ENCODE assay signal across 22 cellular contexts in genomic region chr16:81558077-81558443, GRCh38.
DNase-seq lines count a peak whose midpoint lies in the region; ATAC-seq, FAIRE-seq and TF ChIP-seq lines count a peak whose summit lies in the region.
"Had no signal": no experiment of that assay in that cellular context is flagged by ENCODE, and none has a peak within 500 bp of the region (broad histone marks: within the 10 kb centered on the region; RNA-seq: fewer than 3 reads in every experiment).

No MANE protein-coding gene starts in this region.

- H4K20me1 ChIP-seq in hepatocyte (ENCODE audit: insufficient read depth, poor library complexity, severe bottlenecking), result peaks cover 8% of the 10 kb centered on the region

- H3K4me2 ChIP-seq in A549 (peak overlapping the region; percentile 67), hepatocyte (peak overlapping the region; percentile 8)
- H3K4me2 ChIP-seq: SK-N-SH had no signal

- no peak overlapping the region for H2AFZ ChIP-seq in hepatocyte

- H3K36me3 ChIP-seq in hepatocyte (replicated peaks; ENCODE audit: insufficient read depth, low read depth) (no peaks in the 10 kb centered on the region), neutrophil (peaks cover 8% of the 10 kb centered on the region)
- H3K36me3 ChIP-seq: BE2C, thoracic aorta had no signal

- peak overlapping the region; percentile 65 to 79; a peak in 5 of 6 replicates for H3K27ac ChIP-seq in A549
- H3K27ac ChIP-seq in hepatocyte, result peak overlapping the region; percentile 80
- peak overlapping the region; percentile 58 for H3K27ac ChIP-seq in neutrophil
- H3K27ac ChIP-seq: thoracic aorta had no signal

- no peak for DNase-seq in A549 (ENCODE audit: low read depth in 1 of 2, low spot score in 1 of 2)
- peak; percentile 70 for DNase-seq in HuH-7 (ENCODE audit: low spot score)
- peak; percentile 38 for DNase-seq in hepatocyte (ENCODE audit: low spot score)
- DNase-seq in NCI-H748 (lab: John Stamatoyannopoulos, UW; ENCODE audit: unreplicated experiment), result no peak
- no peak for DNase-seq in pons (ENCODE audit: low spot score)
- no peak for DNase-seq in effector CD4-positive, alpha-beta T cell
- DNase-seq: activated effector memory CD4-positive, alpha-beta T cell treated with anti-CD3 and anti-CD28 coated beads, Interleukin-2, amount 50 U/mL, for 16 hours; BE2C; mesenchymal stem cell; MM.1S; RPMI8226; SK-N-SH; stimulated activated CD4-positive, alpha-beta T cell treated with anti-CD3 and anti-CD28 coated beads, Interleukin-2, amount 100 ng/mL, for 24 hours; T-helper 2 cell had no signal

- no peak for FAIRE-seq in A549 (lab: Jason Lieb, UNC)
- FAIRE-seq: H54 had no signal

- no peaks in the 10 kb centered on the region for H3K9me2 ChIP-seq in hepatocyte (replicated peaks; ENCODE audit: insufficient read depth)
- H3K9me2 ChIP-seq: SK-N-SH had no signal

- H3K4me3 ChIP-seq in A549, result no peak overlapping the region
- no peak overlapping the region for H3K4me3 ChIP-seq in hepatocyte
- H3K4me3 ChIP-seq in neutrophil (ENCODE audit: low read depth in 1 of 2, low read length in 1 of 2), result no peak overlapping the region
- H3K4me3 ChIP-seq: skin epidermis, thoracic aorta had no signal

- no peaks in the 10 kb centered on the region for H3K27me3 Mint-ChIP-seq in activated T-helper 17 cell treated with anti-CD3 and anti-CD28 coated beads, Interleukin-2, amount 50 U/mL, for 72 hours
- H3K27me3 Mint-ChIP-seq: stimulated activated memory B cell treated with anti-CD40 and anti-IgM and Interleukin-4, amounts not matched to agents 10 μg/mL and 1 μg/mL and 100 μg/mL, for 72 hours had no signal

- H3K36me3 Mint-ChIP-seq in activated T-helper 17 cell treated with anti-CD3 and anti-CD28 coated beads, Interleukin-2, amount 50 U/mL, for 72 hours (ENCODE audit: low read depth), result no peaks in the 10 kb centered on the region

- H3K4me3 Mint-ChIP-seq in activated T-helper 17 cell treated with anti-CD3 and anti-CD28 coated beads, Interleukin-2, amount 50 U/mL, for 72 hours, result no peak overlapping the region
- H3K4me3 Mint-ChIP-seq: brain; neural crest cell; stimulated activated memory B cell treated with anti-CD40 and anti-IgM and Interleukin-4, amounts not matched to agents 10 μg/mL and 1 μg/mL and 100 μg/mL, for 72 hours had no signal

- H3K27me3 ChIP-seq in hepatocyte, result no peaks in the 10 kb centered on the region
- H3K27me3 ChIP-seq in neutrophil, result no peaks in the 10 kb centered on the region
- H3K27me3 ChIP-seq: BE2C had no signal

- no peaks in the 10 kb centered on the region for H3K9me3 Mint-ChIP-seq in activated T-helper 17 cell treated with anti-CD3 and anti-CD28 coated beads, Interleukin-2, amount 50 U/mL, for 72 hours
- H3K9me3 Mint-ChIP-seq: brain; neural crest cell; stimulated activated memory B cell treated with anti-CD40 and anti-IgM and Interleukin-4, amounts not matched to agents 10 μg/mL and 1 μg/mL and 100 μg/mL, for 72 hours had no signal

- no peak for TF ChIP-seq EP300 in A549 (IDR thresholded peaks at IDR 0.05)

- CTCF ChIA-PET in A549 (lab: Yijun Ruan, JAX), result interaction anchor here (1.2 to 1.9 kb wide), 2 partner anchors 10 to 154 kb away, joined by 4 to 8 read pairs; no protein-coding TSS in a partner anchor

- H3K79me2 ChIP-seq in hepatocyte, result peaks cover 87% of the 10 kb centered on the region

- H3K9me3 ChIP-seq in A549 (no peaks in the 10 kb centered on the region), hepatocyte (ENCODE audit: low read depth) (no peaks in the 10 kb centered on the region), neutrophil (no peaks in the 10 kb centered on the region)
- H3K9me3 ChIP-seq: BE2C, SK-N-SH, thoracic aorta had no signal

- no peak for TF ChIP-seq CTCF in A549 (IDR thresholded peaks at IDR 0.05)
- no peak for TF ChIP-seq CTCF in hepatocyte (IDR thresholded peaks at IDR 0.05; ENCODE audit: poor library complexity)
- TF ChIP-seq CTCF in neutrophil (IDR thresholded peaks at IDR 0.05), result no peak

- TF ChIP-seq POLR2A in A549 (IDR thresholded peaks at IDR 0.05; ENCODE audit: low read length), result no peak

- H3K4me1 Mint-ChIP-seq in activated T-helper 17 cell treated with anti-CD3 and anti-CD28 coated beads, Interleukin-2, amount 50 U/mL, for 72 hours, result peaks cover 22% of the 10 kb centered on the region

- H3K4me1 ChIP-seq in A549 (peaks cover 98% of the 10 kb centered on the region), hepatocyte (ENCODE audit: insufficient read depth) (peaks cover 24% of the 10 kb centered on the region), neutrophil (ENCODE audit: control insufficient read depth in 1 of 2, insufficient read depth in 1 of 2, low read depth in 1 of 2, low read length in 1 of 2) (peaks cover 5 to 13% of the 10 kb centered on the region in 2 experiments)

- ATAC-seq in A549, result no peak
- ATAC-seq in activated T-helper 17 cell treated with anti-CD3 and anti-CD28 coated beads, Interleukin-2, amount 50 U/mL, for 72 hours (replicated peaks), result no peak
- ATAC-seq: stimulated activated memory B cell treated with anti-CD40 and anti-IgM and Interleukin-4, amounts not matched to agents 10 μg/mL and 1 μg/mL and 100 μg/mL, for 72 hours had no signal

- POLR2A ChIA-PET in A549 (lab: Yijun Ruan, JAX), result no interaction called here

- WGBS in A549 (ENCODE audit: missing lambda C conversion rate), result 77% methylated on average over 15 of the region's 15 CpGs
- WGBS in hepatocyte (ENCODE audit: low lambda C conversion rate, missing lambda C conversion rate), result 68% methylated on average over 15 of the region's 15 CpGs

- no peak overlapping the region for H3K27ac Mint-ChIP-seq in activated T-helper 17 cell treated with anti-CD3 and anti-CD28 coated beads, Interleukin-2, amount 50 U/mL, for 72 hours
- H3K27ac Mint-ChIP-seq: stimulated activated memory B cell treated with anti-CD40 and anti-IgM and Interleukin-4, amounts not matched to agents 10 μg/mL and 1 μg/mL and 100 μg/mL, for 72 hours had no signal

- TF ChIP-seq RAD21 in A549 (conservative IDR thresholded peaks at IDR 0.05 in 1 of 2, IDR thresholded peaks at IDR 0.05 in 1 of 2), result no peak

TF ChIP-seq in A549, 52 proteins besides CTCF, POLR2A, EP300 and RAD21:
- TF ChIP-seq RNF2 (IDR thresholded peaks at IDR 0.05; ENCODE audit: borderline replicate concordance, low read depth) (no peak), NFE2L2 (conservative IDR thresholded peaks at IDR 0.05; ENCODE audit: low read length) (no peak), CBX8 (IDR thresholded peaks at IDR 0.05) (no peak), ZNF302 (CRISPR knock-in tag; IDR thresholded peaks at IDR 0.05) (no peak), BCL3 (IDR thresholded peaks at IDR 0.05) (no peak), BHLHE40 (IDR thresholded peaks at IDR 0.05; ENCODE audit: low read depth, low read length) (no peak), HOXA7 (CRISPR knock-in tag; IDR thresholded peaks at IDR 0.05) (no peak), ZC3H11A (IDR thresholded peaks at IDR 0.05) (no peak), FOSL2 (IDR thresholded peaks at IDR 0.05) (no peak), FOSL2 (CRISPR knock-in tag; IDR thresholded peaks at IDR 0.05) (no peak), SMC3 (IDR thresholded peaks at IDR 0.05) (no peak), ZFP36 (IDR thresholded peaks at IDR 0.05; ENCODE audit: borderline replicate concordance, partially characterized antibody) (no peak)

Comparison
In these comparisons a context has a peak if more than half of its experiments do, and no peak if none do; other contexts are left out.
1. DNase-seq: peak in HuH-7 (single experiment) and hepatocyte (single experiment); none in A549 (0 of 2), NCI-H748 (single experiment), pons (single experiment) and effector CD4-positive, alpha-beta T cell (single experiment).
2. Peak in every context shown above with its lines, with median percentiles within 50 percentile points of each other: H3K27ac ChIP-seq.